1 cellular context compared by ENCODE assay signal in the genomic region with DNA sequence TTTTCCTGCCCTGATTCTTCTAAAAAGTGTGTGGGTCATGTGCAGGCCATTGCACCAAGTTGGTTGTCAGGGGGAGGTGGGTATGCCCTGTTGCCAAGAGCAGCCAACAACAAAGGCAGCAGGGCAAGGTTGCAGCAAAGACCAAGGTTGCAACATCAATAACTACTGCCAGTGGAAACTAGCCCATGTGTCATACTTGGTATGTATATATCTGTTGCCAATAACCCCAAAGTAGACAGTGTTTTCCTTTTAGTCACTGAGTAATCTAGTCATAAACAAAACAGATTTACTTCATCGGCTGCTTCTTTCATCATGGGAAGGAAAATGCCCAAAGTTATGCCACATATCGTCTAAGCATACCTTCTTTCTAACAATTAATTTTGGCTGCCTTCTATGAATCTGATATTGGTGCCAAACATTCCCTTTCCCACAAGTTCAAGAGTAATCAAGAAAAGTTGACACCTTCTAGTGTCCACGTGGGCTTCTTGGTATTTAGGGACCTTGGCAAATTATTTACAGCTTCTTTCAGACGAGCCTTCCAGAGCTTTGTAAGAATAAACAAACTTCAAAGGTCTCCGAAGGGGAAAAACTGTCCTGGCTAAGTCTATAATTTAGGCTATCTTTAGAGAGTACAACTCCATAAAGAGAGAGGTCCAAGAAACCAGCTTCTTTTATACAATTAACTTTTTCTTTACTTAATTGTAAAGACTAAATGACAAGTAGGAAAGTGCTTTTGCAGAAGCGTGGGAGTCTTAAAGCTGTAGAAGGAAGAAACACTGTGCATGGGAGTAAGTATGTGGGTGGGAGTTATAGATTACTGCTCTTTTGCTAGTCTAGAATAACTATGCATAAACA.
TF ChIP-seq lines count a peak whose summit lies in the region.

No MANE protein-coding gene starts in this region.

TF ChIP-seq in HepG2, 621 proteins besides CTCF, POLR2A, EP300 and RAD21 (continued from another document and continues in another):
- TF ChIP-seq, protein P1, sequence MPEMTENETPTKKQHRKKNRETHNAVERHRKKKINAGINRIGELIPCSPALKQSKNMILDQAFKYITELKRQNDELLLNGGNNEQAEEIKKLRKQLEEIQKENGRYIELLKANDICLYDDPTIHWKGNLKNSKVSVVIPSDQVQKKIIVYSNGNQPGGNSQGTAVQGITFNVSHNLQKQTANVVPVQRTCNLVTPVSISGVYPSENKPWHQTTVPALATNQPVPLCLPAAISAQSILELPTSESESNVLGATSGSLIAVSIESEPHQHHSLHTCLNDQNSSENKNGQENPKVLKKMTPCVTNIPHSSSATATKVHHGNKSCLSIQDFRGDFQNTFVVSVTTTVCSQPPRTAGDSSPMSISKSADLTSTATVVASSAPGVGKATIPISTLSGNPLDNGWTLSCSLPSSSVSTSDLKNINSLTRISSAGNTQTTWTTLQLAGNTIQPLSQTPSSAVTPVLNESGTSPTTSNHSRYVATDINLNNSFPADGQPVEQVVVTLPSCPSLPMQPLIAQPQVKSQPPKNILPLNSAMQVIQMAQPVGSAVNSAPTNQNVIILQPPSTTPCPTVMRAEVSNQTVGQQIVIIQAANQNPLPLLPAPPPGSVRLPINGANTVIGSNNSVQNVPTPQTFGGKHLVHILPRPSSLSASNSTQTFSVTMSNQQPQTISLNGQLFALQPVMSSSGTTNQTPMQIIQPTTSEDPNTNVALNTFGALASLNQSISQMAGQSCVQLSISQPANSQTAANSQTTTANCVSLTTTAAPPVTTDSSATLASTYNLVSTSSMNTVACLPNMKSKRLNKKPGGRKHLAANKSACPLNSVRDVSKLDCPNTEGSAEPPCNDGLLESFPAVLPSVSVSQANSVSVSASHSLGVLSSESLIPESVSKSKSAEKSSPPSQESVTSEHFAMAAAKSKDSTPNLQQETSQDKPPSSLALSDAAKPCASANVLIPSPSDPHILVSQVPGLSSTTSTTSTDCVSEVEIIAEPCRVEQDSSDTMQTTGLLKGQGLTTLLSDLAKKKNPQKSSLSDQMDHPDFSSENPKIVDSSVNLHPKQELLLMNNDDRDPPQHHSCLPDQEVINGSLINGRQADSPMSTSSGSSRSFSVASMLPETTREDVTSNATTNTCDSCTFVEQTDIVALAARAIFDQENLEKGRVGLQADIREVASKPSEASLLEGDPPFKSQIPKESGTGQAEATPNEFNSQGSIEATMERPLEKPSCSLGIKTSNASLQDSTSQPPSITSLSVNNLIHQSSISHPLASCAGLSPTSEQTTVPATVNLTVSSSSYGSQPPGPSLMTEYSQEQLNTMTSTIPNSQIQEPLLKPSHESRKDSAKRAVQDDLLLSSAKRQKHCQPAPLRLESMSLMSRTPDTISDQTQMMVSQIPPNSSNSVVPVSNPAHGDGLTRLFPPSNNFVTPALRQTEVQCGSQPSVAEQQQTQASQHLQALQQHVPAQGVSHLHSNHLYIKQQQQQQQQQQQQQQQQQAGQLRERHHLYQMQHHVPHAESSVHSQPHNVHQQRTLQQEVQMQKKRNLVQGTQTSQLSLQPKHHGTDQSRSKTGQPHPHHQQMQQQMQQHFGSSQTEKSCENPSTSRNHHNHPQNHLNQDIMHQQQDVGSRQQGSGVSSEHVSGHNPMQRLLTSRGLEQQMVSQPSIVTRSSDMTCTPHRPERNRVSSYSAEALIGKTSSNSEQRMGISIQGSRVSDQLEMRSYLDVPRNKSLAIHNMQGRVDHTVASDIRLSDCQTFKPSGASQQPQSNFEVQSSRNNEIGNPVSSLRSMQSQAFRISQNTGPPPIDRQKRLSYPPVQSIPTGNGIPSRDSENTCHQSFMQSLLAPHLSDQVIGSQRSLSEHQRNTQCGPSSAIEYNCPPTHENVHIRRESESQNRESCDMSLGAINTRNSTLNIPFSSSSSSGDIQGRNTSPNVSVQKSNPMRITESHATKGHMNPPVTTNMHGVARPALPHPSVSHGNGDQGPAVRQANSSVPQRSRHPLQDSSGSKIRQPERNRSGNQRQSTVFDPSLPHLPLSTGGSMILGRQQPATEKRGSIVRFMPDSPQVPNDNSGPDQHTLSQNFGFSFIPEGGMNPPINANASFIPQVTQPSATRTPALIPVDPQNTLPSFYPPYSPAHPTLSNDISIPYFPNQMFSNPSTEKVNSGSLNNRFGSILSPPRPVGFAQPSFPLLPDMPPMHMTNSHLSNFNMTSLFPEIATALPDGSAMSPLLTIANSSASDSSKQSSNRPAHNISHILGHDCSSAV (CRISPR knock-in tag; IDR thresholded peaks at IDR 0.05; ENCODE audit: borderline replicate concordance) = no peak
- TF ChIP-seq TSC22D2 (CRISPR knock-in tag; IDR thresholded peaks at IDR 0.05; ENCODE audit: borderline replicate concordance) = no peak
- no peak for TF ChIP-seq GPN1 (CRISPR knock-in tag; IDR thresholded peaks at IDR 0.05; ENCODE audit: borderline replicate concordance)
- TF ChIP-seq ZNF761 (CRISPR knock-in tag; conservative IDR thresholded peaks at IDR 0.05) = no peak
- 0 out of 2 replicates have a peak, but pooled peaks have one; percentile 39 for TF ChIP-seq POGZ (CRISPR knock-in tag; IDR thresholded peaks at IDR 0.05)
- no peak for TF ChIP-seq GZF1 (CRISPR knock-in tag; IDR thresholded peaks at IDR 0.05)
- no peak for TF ChIP-seq NCOA5 (CRISPR knock-in tag; IDR thresholded peaks at IDR 0.05)
- no peak for TF ChIP-seq ZNF350 (CRISPR knock-in tag; IDR thresholded peaks at IDR 0.05; ENCODE audit: borderline replicate concordance, low read depth)
- no peak for TF ChIP-seq ZFP62 (CRISPR knock-in tag; IDR thresholded peaks at IDR 0.05)
- no peak for TF ChIP-seq HNRNPUL1 (IDR thresholded peaks at IDR 0.05; ENCODE audit: low read depth, low read length)
- TF ChIP-seq SOX6 (IDR thresholded peaks at IDR 0.05) = no peak
- TF ChIP-seq SOX6 (CRISPR knock-in tag; IDR thresholded peaks at IDR 0.05) = peak; percentile 76
- TF ChIP-seq ZNF891 (CRISPR knock-in tag; IDR thresholded peaks at IDR 0.05) = no peak
- peak; percentile 91; the same call in 1 of the 3 replicates for TF ChIP-seq MXI1 (IDR thresholded peaks at IDR 0.05; ENCODE audit: borderline replicate concordance, low read depth, low read length)
- peak; percentile 67 for TF ChIP-seq TCF7 (IDR thresholded peaks at IDR 0.05; ENCODE audit: low read depth)
- TF ChIP-seq GATA4 (IDR thresholded peaks at IDR 0.05; ENCODE audit: borderline replicate concordance, low read depth) = no peak
- TF ChIP-seq SRY (CRISPR knock-in tag; IDR thresholded peaks at IDR 0.05) = no peak
- TF ChIP-seq ZNF629 (CRISPR knock-in tag; conservative IDR thresholded peaks at IDR 0.05) = no peak
- TF ChIP-seq ZNF607 (CRISPR knock-in tag; IDR thresholded peaks at IDR 0.05; ENCODE audit: borderline replicate concordance) = no peak
- TF ChIP-seq FOXJ3 (CRISPR knock-in tag; IDR thresholded peaks at IDR 0.05; ENCODE audit: borderline replicate concordance) = no peak; the same call in 1 of the 2 replicates
- TF ChIP-seq NR3C1 (CRISPR knock-in tag; IDR thresholded peaks at IDR 0.05) = no peak
- no peak for TF ChIP-seq ZSCAN20 (CRISPR knock-in tag; IDR thresholded peaks at IDR 0.05; ENCODE audit: borderline replicate concordance)
- no peak for TF ChIP-seq PHF8 (CRISPR knock-in tag; IDR thresholded peaks at IDR 0.05)
- TF ChIP-seq ZNF589 (CRISPR knock-in tag; conservative IDR thresholded peaks at IDR 0.05) = no peak
- TF ChIP-seq FOXM1 (CRISPR knock-in tag; IDR thresholded peaks at IDR 0.05) = no peak
- TF ChIP-seq PAXIP1 (CRISPR knock-in tag; conservative IDR thresholded peaks at IDR 0.05) = peak; percentile 80
- no peak for TF ChIP-seq ZNF44 (CRISPR knock-in tag; IDR thresholded peaks at IDR 0.05)
- no peak for TF ChIP-seq LBX2 (CRISPR knock-in tag; IDR thresholded peaks at IDR 0.05; ENCODE audit: borderline replicate concordance)
- no peak for TF ChIP-seq MXD3 (CRISPR knock-in tag; IDR thresholded peaks at IDR 0.05)
- peak; percentile 52; the same call in 1 of the 2 replicates for TF ChIP-seq HOXA5 (CRISPR knock-in tag; IDR thresholded peaks at IDR 0.05)
- TF ChIP-seq SIN3A (IDR thresholded peaks at IDR 0.05; ENCODE audit: borderline replicate concordance, low read depth, low read length) = no peak
- peak; percentile 76; the same call in 1 of the 2 replicates for TF ChIP-seq SMAD3 (CRISPR knock-in tag; IDR thresholded peaks at IDR 0.05)
- no peak for TF ChIP-seq ZNF619 (CRISPR knock-in tag; IDR thresholded peaks at IDR 0.05)
- TF ChIP-seq ZNF446 (CRISPR knock-in tag; IDR thresholded peaks at IDR 0.05) = no peak
- TF ChIP-seq SMAD9 (CRISPR knock-in tag; IDR thresholded peaks at IDR 0.05) = no peak
- TF ChIP-seq EHMT2 (IDR thresholded peaks at IDR 0.05; ENCODE audit: borderline replicate concordance, low read depth, low read length) = peak; percentile 94; the same call in 1 of the 2 replicates
- TF ChIP-seq, protein P2, sequence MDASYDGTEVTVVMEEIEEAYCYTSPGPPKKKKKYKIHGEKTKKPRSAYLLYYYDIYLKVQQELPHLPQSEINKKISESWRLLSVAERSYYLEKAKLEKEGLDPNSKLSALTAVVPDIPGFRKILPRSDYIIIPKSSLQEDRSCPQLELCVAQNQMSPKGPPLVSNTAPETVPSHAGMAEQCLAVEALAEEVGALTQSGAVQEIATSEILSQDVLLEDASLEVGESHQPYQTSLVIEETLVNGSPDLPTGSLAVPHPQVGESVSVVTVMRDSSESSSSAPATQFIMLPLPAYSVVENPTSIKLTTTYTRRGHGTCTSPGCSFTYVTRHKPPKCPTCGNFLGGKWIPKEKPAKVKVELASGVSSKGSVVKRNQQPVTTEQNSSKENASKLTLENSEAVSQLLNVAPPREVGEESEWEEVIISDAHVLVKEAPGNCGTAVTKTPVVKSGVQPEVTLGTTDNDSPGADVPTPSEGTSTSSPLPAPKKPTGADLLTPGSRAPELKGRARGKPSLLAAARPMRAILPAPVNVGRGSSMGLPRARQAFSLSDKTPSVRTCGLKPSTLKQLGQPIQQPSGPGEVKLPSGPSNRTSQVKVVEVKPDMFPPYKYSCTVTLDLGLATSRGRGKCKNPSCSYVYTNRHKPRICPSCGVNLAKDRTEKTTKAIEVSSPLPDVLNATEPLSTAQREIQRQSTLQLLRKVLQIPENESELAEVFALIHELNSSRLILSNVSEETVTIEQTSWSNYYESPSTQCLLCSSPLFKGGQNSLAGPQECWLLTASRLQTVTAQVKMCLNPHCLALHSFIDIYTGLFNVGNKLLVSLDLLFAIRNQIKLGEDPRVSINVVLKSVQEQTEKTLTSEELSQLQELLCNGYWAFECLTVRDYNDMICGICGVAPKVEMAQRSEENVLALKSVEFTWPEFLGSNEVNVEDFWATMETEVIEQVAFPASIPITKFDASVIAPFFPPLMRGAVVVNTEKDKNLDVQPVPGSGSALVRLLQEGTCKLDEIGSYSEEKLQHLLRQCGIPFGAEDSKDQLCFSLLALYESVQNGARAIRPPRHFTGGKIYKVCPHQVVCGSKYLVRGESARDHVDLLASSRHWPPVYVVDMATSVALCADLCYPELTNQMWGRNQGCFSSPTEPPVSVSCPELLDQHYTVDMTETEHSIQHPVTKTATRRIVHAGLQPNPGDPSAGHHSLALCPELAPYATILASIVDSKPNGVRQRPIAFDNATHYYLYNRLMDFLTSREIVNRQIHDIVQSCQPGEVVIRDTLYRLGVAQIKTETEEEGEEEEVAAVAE (CRISPR knock-in tag; IDR thresholded peaks at IDR 0.05; ENCODE audit: borderline replicate concordance) = 0 out of 2 replicates have a peak, but pooled peaks have one; percentile 24
- TF ChIP-seq ESRRA (CRISPR knock-in tag; IDR thresholded peaks at IDR 0.05; ENCODE audit: low read depth) = no peak
- no peak for TF ChIP-seq HMGA1 (CRISPR knock-in tag; conservative IDR thresholded peaks at IDR 0.05)
- TF ChIP-seq FOXP1 (IDR thresholded peaks at IDR 0.05) = peak; percentile 93
- peak; percentile 85 for TF ChIP-seq FOXP1 (CRISPR knock-in tag; IDR thresholded peaks at IDR 0.05)
- no peak for TF ChIP-seq YEATS4 (CRISPR knock-in tag; IDR thresholded peaks at IDR 0.05; ENCODE audit: borderline replicate concordance)
- no peak; the same call in 1 of the 2 replicates for TF ChIP-seq RXRA (CRISPR knock-in tag; IDR thresholded peaks at IDR 0.05)
- peak; percentile 72 for TF ChIP-seq HNF4A (CRISPR knock-in tag; IDR thresholded peaks at IDR 0.05)
- no peak for TF ChIP-seq HNRNPL (IDR thresholded peaks at IDR 0.05; ENCODE audit: low read depth, low read length)
- no peak for TF ChIP-seq POGK (CRISPR knock-in tag; conservative IDR thresholded peaks at IDR 0.05)
- no peak for TF ChIP-seq ZNF816 (CRISPR knock-in tag; IDR thresholded peaks at IDR 0.05; ENCODE audit: borderline replicate concordance)
